In genomic region chr2:221518937-221519635, GRCh38 we compare ENCODE assay signal across 11 cellular contexts. TPM values are rescaled to one million over a fixed set of nuclear protein-coding genes. Genes with fewer than 3 reads are reported as not detected.
DNase-seq lines count a peak whose midpoint lies in the region; ATAC-seq and TF ChIP-seq lines count a peak whose summit lies in the region.
"Had no signal": no experiment of that assay in that cellular context is flagged by ENCODE, and none has a peak within 500 bp of the region (broad histone marks: within the 10 kb centered on the region; RNA-seq: fewer than 3 reads in every experiment).

No MANE protein-coding gene starts in this region.

- H3K36me3 Mint-ChIP-seq in activated CD8-positive, alpha-beta memory T cell treated with anti-CD3 and anti-CD28 coated beads, Interleukin-2, amount 10 ng/mL, durations not matched to agents 7 days and 5 days, result peaks cover 5% of the 10 kb centered on the region
- H3K36me3 Mint-ChIP-seq in activated B cell treated with CpG ODN at 0.5 μM for 24 hours (ENCODE audit: low read depth), result no peaks in the 10 kb centered on the region
- peaks cover 0 to 5% (median 0%) of the 10 kb centered on the region in 3 donors for H3K36me3 Mint-ChIP-seq in immature natural killer cell

- H3K4me3 ChIP-seq in thymus (ENCODE audit: low read length) (no peak overlapping the region), tibial artery (no peak overlapping the region)
- H3K4me3 ChIP-seq: K562, vagina had no signal

- peaks cover 10% of the 10 kb centered on the region for H3K4me1 Mint-ChIP-seq in activated CD8-positive, alpha-beta memory T cell treated with anti-CD3 and anti-CD28 coated beads, Interleukin-2, amount 10 ng/mL, durations not matched to agents 7 days and 5 days
- H3K4me1 Mint-ChIP-seq in activated B cell treated with CpG ODN at 0.5 μM for 24 hours (peaks cover 3% of the 10 kb centered on the region), immature natural killer cell (peaks cover 5 to 7% of the 10 kb centered on the region in 2 donors)

- DNase-seq in activated CD8-positive, alpha-beta memory T cell treated with anti-CD3 and anti-CD28 coated beads, Interleukin-2, amount 10 ng/mL, durations not matched to agents 7 days and 5 days, result no peak
- DNase-seq in activated CD8-positive, alpha-beta memory T cell treated with anti-CD3 and anti-CD28 coated beads, Interleukin-2, amount 50 U/mL, for 4 hours, result no peak
- no peak for DNase-seq in activated B cell treated with CpG ODN at 0.5 μM for 24 hours
- no peak for DNase-seq in immature natural killer cell
- DNase-seq in HT-29 (ENCODE audit: low spot score), result no peak
- DNase-seq in posterior vena cava (ENCODE audit: low spot score), result no peak
- DNase-seq in tibial artery, result no peak
- DNase-seq: activated T-cell treated with anti-CD3 and anti-CD28 coated beads, Interleukin-2, amount 50 U/mL, for 48 hours had no signal

- H3K36me3 ChIP-seq in thymus (ENCODE audit: control insufficient read depth, insufficient read depth) (no peaks in the 10 kb centered on the region), tibial artery (no peaks in the 10 kb centered on the region)
- H3K36me3 ChIP-seq: vagina had no signal

- TF ChIP-seq CTCF in activated B cell treated with CpG ODN at 0.5 μM for 24 hours (IDR thresholded peaks at IDR 0.05), result no peak
- TF ChIP-seq CTCF in tibial artery (IDR thresholded peaks at IDR 0.05), result no peak

- no peaks in the 10 kb centered on the region for H3K9me3 ChIP-seq in thymus (ENCODE audit: control insufficient read depth)
- no peaks in the 10 kb centered on the region for H3K9me3 ChIP-seq in tibial artery
- H3K9me3 ChIP-seq: vagina had no signal

- POLR2A ChIA-PET in activated B cell treated with CpG ODN at 0.5 μM for 24 hours (lab: Charles Lee), result interaction anchor here (1.3 to 3.3 kb wide), 5 partner anchors 13 to 54 kb away, joined by 4 to 17 read pairs (median 12); partner anchors contain the start of gene EPHA4

- CTCF ChIA-PET in activated CD8-positive, alpha-beta memory T cell treated with anti-CD3 and anti-CD28 coated beads, Interleukin-2, amount 10 ng/mL, durations not matched to agents 7 days and 5 days (lab: Charles Lee), result interaction anchor here (1.2 to 2.7 kb wide), 5 partner anchors 15 to 54 kb away, joined by 3 to 14 read pairs (median 4); partner anchors contain the start of gene EPHA4
- CTCF ChIA-PET in activated B cell treated with CpG ODN at 0.5 μM for 24 hours (lab: Charles Lee), result interaction anchor here (1.4 kb wide), 1 partner anchor 55 kb away, joined by 3 read pairs; no protein-coding TSS in a partner anchor

- no peak for ATAC-seq in activated CD8-positive, alpha-beta memory T cell treated with anti-CD3 and anti-CD28 coated beads, Interleukin-2, amount 10 ng/mL, durations not matched to agents 7 days and 5 days
- ATAC-seq in activated B cell treated with CpG ODN at 0.5 μM for 24 hours (ENCODE audit: low read depth), result no peak
- ATAC-seq: K562 had no signal

- peak overlapping the region; percentile 85 for H3K27ac ChIP-seq in thymus (ENCODE audit: low read depth)
- H3K27ac ChIP-seq in tibial artery, result no peak overlapping the region
- H3K27ac ChIP-seq: vagina had no signal

- H3K4me1 ChIP-seq in thymus (ENCODE audit: control insufficient read depth, insufficient read depth, low read length), result peaks cover 28% of the 10 kb centered on the region
- H3K4me1 ChIP-seq in tibial artery, result peaks cover 0 to 22% (median 2%) of the 10 kb centered on the region in 4 donors

- no peak overlapping the region for H3K4me3 Mint-ChIP-seq in activated CD8-positive, alpha-beta memory T cell treated with anti-CD3 and anti-CD28 coated beads, Interleukin-2, amount 10 ng/mL, durations not matched to agents 7 days and 5 days
- H3K4me3 Mint-ChIP-seq in activated B cell treated with CpG ODN at 0.5 μM for 24 hours (no peak overlapping the region), immature natural killer cell (peak overlapping the region in 3 of 5 donors; percentile 44 to 65 (median 58))

- intact Hi-C loops in activated B cell treated with CpG ODN at 0.5 μM for 24 hours (cut with micrococcal nuclease) (loop anchor here (2.0 kb wide), 1 partner anchor 52 kb away; no protein-coding TSS in a partner anchor), posterior vena cava (cut with DNase I) (no loop called here), tibial artery (cut with DNase I; ENCODE audit: low total_unique reads) (no loop called here)

- H3K27me3 Mint-ChIP-seq in activated CD8-positive, alpha-beta memory T cell treated with anti-CD3 and anti-CD28 coated beads, Interleukin-2, amount 10 ng/mL, durations not matched to agents 7 days and 5 days, result no peaks in the 10 kb centered on the region
- no peaks in the 10 kb centered on the region for H3K27me3 Mint-ChIP-seq in activated B cell treated with CpG ODN at 0.5 μM for 24 hours
- H3K27me3 Mint-ChIP-seq in immature natural killer cell (ENCODE audit: low read depth in 3 of 3), result peaks cover 2 to 18% (median 12%) of the 10 kb centered on the region in 3 donors

- H3K27me3 ChIP-seq in thymus (ENCODE audit: control insufficient read depth, insufficient read depth), result no peaks in the 10 kb centered on the region
- no peaks in the 10 kb centered on the region for H3K27me3 ChIP-seq in tibial artery
- H3K27me3 ChIP-seq: vagina had no signal

- WGBS in thymus, result 78% methylated on average over 7 of the region's 7 CpGs

- no peaks in the 10 kb centered on the region for H3K9me3 Mint-ChIP-seq in activated CD8-positive, alpha-beta memory T cell treated with anti-CD3 and anti-CD28 coated beads, Interleukin-2, amount 10 ng/mL, durations not matched to agents 7 days and 5 days (ENCODE audit: low read depth)
- H3K9me3 Mint-ChIP-seq in activated B cell treated with CpG ODN at 0.5 μM for 24 hours, result no peaks in the 10 kb centered on the region
- H3K9me3 Mint-ChIP-seq in immature natural killer cell, result no peaks in the 10 kb centered on the region

- peak overlapping the region; percentile 64 for H3K27ac Mint-ChIP-seq in activated CD8-positive, alpha-beta memory T cell treated with anti-CD3 and anti-CD28 coated beads, Interleukin-2, amount 10 ng/mL, durations not matched to agents 7 days and 5 days
- H3K27ac Mint-ChIP-seq in activated B cell treated with CpG ODN at 0.5 μM for 24 hours, result peak overlapping the region; percentile 79
- no peak overlapping the region for H3K27ac Mint-ChIP-seq in immature natural killer cell

RNA-seq across cellular contexts. Expression of gene EPHA4, which starts 53.0 kb away (rescaled TPM):
- total RNA-seq in activated CD8-positive, alpha-beta memory T cell treated with anti-CD3 and anti-CD28 coated beads, Interleukin-2, amount 10 ng/mL, durations not matched to agents 7 days and 5 days, result under 1 TPM; 0.59 to 0.91 TPM
- total RNA-seq in activated B cell treated with CpG ODN at 0.5 μM for 24 hours (23.9 and 26.4 TPM in 2 replicates), posterior vena cava (10 to 100 TPM; 20.8 to 39.2 TPM)
- polyA plus RNA-seq in immature natural killer cell (10 to 100 TPM in 2 of 3 donors, 1 to 10 TPM in 1; 6.7 to 18.0 (median 14.2) TPM), thymus (7.8 TPM)
- total RNA-seq in HT-29 (2014; rRNA removed; shearing (Covaris generic)), result 0.41 TPM in 1 of 2 replicates, not detected in the other

Comparison
In these comparisons a context has a peak if more than half of its experiments do, and no peak if none do; other contexts are left out.
1. H3K27ac Mint-ChIP-seq: peak in activated CD8-positive, alpha-beta memory T cell treated with anti-CD3 and anti-CD28 coated beads, Interleukin-2, amount 10 ng/mL, durations not matched to agents 7 days and 5 days (single experiment) and activated B cell treated with CpG ODN at 0.5 μM for 24 hours (single experiment); none in immature natural killer cell (0 of 6).
2. H3K4me3 Mint-ChIP-seq: peak in immature natural killer cell (3 of 5); none in activated CD8-positive, alpha-beta memory T cell treated with anti-CD3 and anti-CD28 coated beads, Interleukin-2, amount 10 ng/mL, durations not matched to agents 7 days and 5 days (single experiment) and activated B cell treated with CpG ODN at 0.5 μM for 24 hours (single experiment).
3. RNA of gene EPHA4, which starts 53.0 kb away (total RNA-seq): 20.8 to 39.2 TPM in posterior vena cava and 23.9 to 26.4 TPM in activated B cell treated with CpG ODN at 0.5 μM for 24 hours; 0.59 to 0.91 TPM in activated CD8-positive, alpha-beta memory T cell treated with anti-CD3 and anti-CD28 coated beads, Interleukin-2, amount 10 ng/mL, durations not matched to agents 7 days and 5 days and 0.41 TPM in HT-29; every median in the first group is over 10 times any median in the second.